ENCODE assay signal across 1 cellular context in genomic region chr4:75841641-75842520, GRCh38.
TF ChIP-seq lines count a peak whose summit lies in the region.

No MANE protein-coding gene starts in this region.

TF ChIP-seq in HepG2, 621 proteins besides CTCF, POLR2A, EP300 and RAD21 (continued from another document and continues in another):
- TF ChIP-seq, protein P1, sequence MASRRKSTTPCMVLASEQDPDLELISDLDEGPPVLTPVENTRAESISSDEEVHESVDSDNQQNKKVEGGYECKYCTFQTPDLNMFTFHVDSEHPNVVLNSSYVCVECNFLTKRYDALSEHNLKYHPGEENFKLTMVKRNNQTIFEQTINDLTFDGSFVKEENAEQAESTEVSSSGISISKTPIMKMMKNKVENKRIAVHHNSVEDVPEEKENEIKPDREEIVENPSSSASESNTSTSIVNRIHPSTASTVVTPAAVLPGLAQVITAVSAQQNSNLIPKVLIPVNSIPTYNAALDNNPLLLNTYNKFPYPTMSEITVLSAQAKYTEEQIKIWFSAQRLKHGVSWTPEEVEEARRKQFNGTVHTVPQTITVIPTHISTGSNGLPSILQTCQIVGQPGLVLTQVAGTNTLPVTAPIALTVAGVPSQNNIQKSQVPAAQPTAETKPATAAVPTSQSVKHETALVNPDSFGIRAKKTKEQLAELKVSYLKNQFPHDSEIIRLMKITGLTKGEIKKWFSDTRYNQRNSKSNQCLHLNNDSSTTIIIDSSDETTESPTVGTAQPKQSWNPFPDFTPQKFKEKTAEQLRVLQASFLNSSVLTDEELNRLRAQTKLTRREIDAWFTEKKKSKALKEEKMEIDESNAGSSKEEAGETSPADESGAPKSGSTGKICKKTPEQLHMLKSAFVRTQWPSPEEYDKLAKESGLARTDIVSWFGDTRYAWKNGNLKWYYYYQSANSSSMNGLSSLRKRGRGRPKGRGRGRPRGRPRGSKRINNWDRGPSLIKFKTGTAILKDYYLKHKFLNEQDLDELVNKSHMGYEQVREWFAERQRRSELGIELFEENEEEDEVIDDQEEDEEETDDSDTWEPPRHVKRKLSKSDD (CRISPR knock-in tag; IDR thresholded peaks at IDR 0.05; ENCODE audit: low read depth): no peak
- TF ChIP-seq BCL6 (CRISPR knock-in tag; IDR thresholded peaks at IDR 0.05) (peak; percentile 55), GABPA (IDR thresholded peaks at IDR 0.05; ENCODE audit: low read depth, low read length) (no peak), GABPA (CRISPR knock-in tag; IDR thresholded peaks at IDR 0.05; ENCODE audit: low read depth) (peak; percentile 20; the same call in 1 of the 2 replicates), ZNF646 (CRISPR knock-in tag; IDR thresholded peaks at IDR 0.05) (no peak), DMAP1 (CRISPR knock-in tag; IDR thresholded peaks at IDR 0.05) (0 out of 2 replicates have a peak, but pooled peaks have one; percentile 22), MAFF (IDR thresholded peaks at IDR 0.05; ENCODE audit: low read depth, low read length) (peak; percentile 67), DMTF1 (CRISPR knock-in tag; IDR thresholded peaks at IDR 0.05) (no peak), ETV5 (CRISPR knock-in tag; IDR thresholded peaks at IDR 0.05; ENCODE audit: borderline replicate concordance) (no peak), ZNF891 (CRISPR knock-in tag; IDR thresholded peaks at IDR 0.05) (no peak), GMEB2 (CRISPR knock-in tag; IDR thresholded peaks at IDR 0.05; ENCODE audit: low read depth) (no peak), ARID5B (CRISPR knock-in tag; IDR thresholded peaks at IDR 0.05) (peak; percentile 38; the same call in 1 of the 2 replicates), SALL1 (CRISPR knock-in tag; IDR thresholded peaks at IDR 0.05) (no peak), ZNF75D (CRISPR knock-in tag; IDR thresholded peaks at IDR 0.05; ENCODE audit: borderline replicate concordance) (no peak), ZBTB38 (CRISPR knock-in tag; IDR thresholded peaks at IDR 0.05) (no peak), HNF4A (CRISPR knock-in tag; IDR thresholded peaks at IDR 0.05) (peak; percentile 15; the same call in 1 of the 2 replicates), HDAC2 (CRISPR knock-in tag; IDR thresholded peaks at IDR 0.05) (no peak), FOSL2 (CRISPR knock-in tag; IDR thresholded peaks at IDR 0.05) (no peak), IRX3 (CRISPR knock-in tag; IDR thresholded peaks at IDR 0.05; ENCODE audit: borderline replicate concordance, low read depth) (no peak), SRF (IDR thresholded peaks at IDR 0.05; ENCODE audit: low read depth, low read length) (no peak), RXRB (CRISPR knock-in tag; IDR thresholded peaks at IDR 0.05; ENCODE audit: borderline replicate concordance) (no peak), CREB1 (IDR thresholded peaks at IDR 0.05) (no peak), CREB1 (CRISPR knock-in tag; IDR thresholded peaks at IDR 0.05) (no peak), AFF4 (CRISPR knock-in tag; IDR thresholded peaks at IDR 0.05) (no peak), SOX13 (IDR thresholded peaks at IDR 0.05) (no peak), SOX13 (CRISPR knock-in tag; conservative IDR thresholded peaks at IDR 0.05 in 1 of 2, IDR thresholded peaks at IDR 0.05 in 1 of 2) (peak in 1 of 2 experiments; percentile 69; a peak in 1 of 4 replicates), ERF (CRISPR knock-in tag; IDR thresholded peaks at IDR 0.05) (no peak), MAFK (conservative IDR thresholded peaks at IDR 0.05 in 1 of 2, IDR thresholded peaks at IDR 0.05 in 1 of 2; ENCODE audit: low read length in 2 of 2) (peak; percentile 50 to 83), MTERF4 (CRISPR knock-in tag; IDR thresholded peaks at IDR 0.05) (no peak)
- TF ChIP-seq, protein P2, sequence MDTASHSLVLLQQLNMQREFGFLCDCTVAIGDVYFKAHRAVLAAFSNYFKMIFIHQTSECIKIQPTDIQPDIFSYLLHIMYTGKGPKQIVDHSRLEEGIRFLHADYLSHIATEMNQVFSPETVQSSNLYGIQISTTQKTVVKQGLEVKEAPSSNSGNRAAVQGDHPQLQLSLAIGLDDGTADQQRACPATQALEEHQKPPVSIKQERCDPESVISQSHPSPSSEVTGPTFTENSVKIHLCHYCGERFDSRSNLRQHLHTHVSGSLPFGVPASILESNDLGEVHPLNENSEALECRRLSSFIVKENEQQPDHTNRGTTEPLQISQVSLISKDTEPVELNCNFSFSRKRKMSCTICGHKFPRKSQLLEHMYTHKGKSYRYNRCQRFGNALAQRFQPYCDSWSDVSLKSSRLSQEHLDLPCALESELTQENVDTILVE (CRISPR knock-in tag; IDR thresholded peaks at IDR 0.05): no peak
